Comparison of ENCODE assay signal across 29 cellular contexts in the genomic region with DNA sequence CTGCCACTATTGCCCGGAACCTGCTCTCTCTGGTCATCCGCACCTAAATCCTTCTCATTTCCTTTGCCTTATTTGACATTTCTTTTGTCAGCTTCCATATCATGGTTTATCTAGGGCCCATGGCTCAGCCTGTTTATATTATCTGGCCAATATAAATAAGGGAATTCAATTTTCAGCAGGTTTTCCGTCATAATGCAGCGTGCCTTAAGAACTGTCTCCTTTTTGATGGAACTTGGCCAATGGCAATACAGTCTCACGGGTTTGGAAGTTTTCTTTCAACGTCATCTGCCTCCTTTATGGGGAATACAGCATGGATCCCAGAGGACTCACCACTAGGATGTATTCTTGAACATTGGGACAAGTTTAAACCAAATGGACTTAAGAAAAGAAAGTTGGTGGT.
A peak's percentile ranks its signal among the peaks of the same experiment; 100 is the strongest.
DNase-seq lines count a peak whose midpoint lies in the region; ATAC-seq, FAIRE-seq and TF ChIP-seq lines count a peak whose summit lies in the region.
"Had no signal": no experiment of that assay in that cellular context is flagged by ENCODE, and none has a peak within 500 bp of the region (broad histone marks: within the 10 kb centered on the region; RNA-seq: fewer than 3 reads in every experiment).

No MANE protein-coding gene starts in this region.

- no peak overlapping the region for H3K18ac ChIP-seq in trophoblast cell (ENCODE audit: low read length)

- BruUV-seq in PC-9 (replicated peaks; lab: Mats Ljungman, UMichigan) = no TSS peak

- POLR2A ChIA-PET in PC-9 (lab: Charles Lee; ENCODE audit: unreplicated experiment) = interaction anchor here (0.6 kb wide), 1 partner anchor 247 kb away, joined by 3 read pairs; the partner anchor contains the start of gene MRPS14

- CTCF ChIA-PET in PC-9 (lab: Charles Lee) = no interaction called here

- H4K12ac ChIP-seq in trophoblast cell (ENCODE audit: low read depth, low read length) = no peak overlapping the region

- no peak overlapping the region for H3K9ac ChIP-seq in trophoblast cell (ENCODE audit: low read length)
- H3K9ac ChIP-seq: KMS-11 had no signal

- peak overlapping the region; percentile 82 for H2AK5ac ChIP-seq in trophoblast cell (ENCODE audit: low read length)

- H3K79me1 ChIP-seq in trophoblast cell (ENCODE audit: low read length) = peaks cover 33% of the 10 kb centered on the region

- TF ChIP-seq CTCF in heart left ventricle (IDR thresholded peaks at IDR 0.05) (no peak), PC-9 (conservative IDR thresholded peaks at IDR 0.05) (no peak)

- no peak overlapping the region for H3K23ac ChIP-seq in trophoblast cell (ENCODE audit: low read length)

- TF ChIP-seq POLR2A in heart left ventricle (IDR thresholded peaks at IDR 0.05) = no peak

- H3K9me3 ChIP-seq in heart left ventricle (no peaks in the 10 kb centered on the region), PC-9 (ENCODE audit: insufficient read depth, low read depth) (no peaks in the 10 kb centered on the region), trophoblast cell (ENCODE audit: insufficient read depth, low read depth, low read length) (no peaks in the 10 kb centered on the region), aorta (ENCODE audit: control insufficient read depth, low read length) (no peaks in the 10 kb centered on the region)
- H3K9me3 ChIP-seq: BE2C, HAP-1 had no signal

- peak overlapping the region; percentile 60 for H3K14ac ChIP-seq in trophoblast cell (ENCODE audit: low read length)

- intact Hi-C loops in heart left ventricle (cut with DNase I) (loop anchor here in 1 of 10 donors (5.0 kb wide), 1 partner anchor 78 kb away; the partner anchor contains the start of gene KIAA0040), cardiac septum (cut with DNase I) (no loop called here), PC-9 (cut with micrococcal nuclease; ENCODE audit: unreplicated experiment) (no loop called here), aorta (cut with DNase I) (no loop called here)

- WGBS in heart left ventricle, 4 donors = 53 to 70% (median 55%) methylated on average over 6 of the region's 6 CpGs
- no CpG with 5 or more reads among the region's 6 CpGs for WGBS in trophoblast cell (ENCODE audit: extremely low coverage, insufficient coverage, insufficient read length)
- 6 to 8% methylated on average over 6 of the region's 6 CpGs for WGBS in aorta, 2 donors

- H4K20me1 ChIP-seq in PC-9 (ENCODE audit: insufficient read depth) = no peaks in the 10 kb centered on the region

- DNase-seq in heart left ventricle (peak in 1 of 5 donors; percentile 18), cardiac septum (ENCODE audit: low spot score) (no peak), PC-9 (no peak), epithelial cell of prostate (ENCODE audit: low read depth, low spot score) (no peak), trophoblast cell (no peak), HTR-8/SVneo (ENCODE audit: insufficient read length, low spot score) (no peak), aorta (no peak), NCI-H187 (lab: John Stamatoyannopoulos, UW) (no peak)
- DNase-seq: 8988T; ACHN; BE2C; Calu3; CD8-positive, alpha-beta memory T cell; DMS79 treated with DMSO at 0.1 percent for 48 hours; GF-D8; GOT3; NCI-H1092 treated with DMSO at 0.1 percent for 48 hours; NCI-H1436; NCI-H187 treated with DMSO at 0.1 percent for 48 hours; NCI-H2107; NCI-H446; NCI-H526 treated with DMSO at 0.1 percent for 48 hours; SIG-M5 had no signal

- no peaks in the 10 kb centered on the region for H3K79me2 ChIP-seq in PC-9 (ENCODE audit: low read depth)
- no peaks in the 10 kb centered on the region for H3K79me2 ChIP-seq in trophoblast cell (ENCODE audit: control insufficient read depth, insufficient read depth, low read length, poor library complexity)

- ATAC-seq in heart left ventricle = peak in 3 of 4 donors; percentile 22 to 72 (median 46)
- ATAC-seq in aorta (ENCODE audit: low FRiP score) = no peak
- ATAC-seq: Panc1 had no signal

- H3K36me3 ChIP-seq in heart left ventricle = no peaks in the 10 kb centered on the region
- no peaks in the 10 kb centered on the region for H3K36me3 ChIP-seq in PC-9 (ENCODE audit: low read depth)
- no peaks in the 10 kb centered on the region for H3K36me3 ChIP-seq in trophoblast cell (ENCODE audit: control insufficient read depth in 1 of 2, insufficient read depth in 2 of 2, low read length in 2 of 2)
- H3K36me3 ChIP-seq in aorta (ENCODE audit: control insufficient read depth in 1 of 2, insufficient read depth in 2 of 2, low read length in 1 of 2) = no peaks in the 10 kb centered on the region
- H3K36me3 ChIP-seq: BE2C, HAP-1 had no signal

- peak overlapping the region; percentile 37 for H3K4ac ChIP-seq in trophoblast cell (ENCODE audit: low read depth, low read length)

- H4K91ac ChIP-seq in trophoblast cell (ENCODE audit: low read depth, low read length) = peak overlapping the region; percentile 97

- peak overlapping the region; percentile 49 for H4K8ac ChIP-seq in trophoblast cell (ENCODE audit: low read depth, low read length)

- H3K4me3 ChIP-seq in heart left ventricle (no peak overlapping the region), PC-9 (no peak overlapping the region), trophoblast cell (ENCODE audit: low read depth, low read length) (no peak overlapping the region), aorta (ENCODE audit: low read length in 2 of 2) (no peak overlapping the region)
- H3K4me3 ChIP-seq: HAP-1, SK-N-MC had no signal

- peak overlapping the region; percentile 74; the same call in 1 of the 2 replicates for H3K4me2 ChIP-seq in PC-9
- no peak overlapping the region for H3K4me2 ChIP-seq in trophoblast cell (ENCODE audit: low read length)
- H3K4me2 ChIP-seq: KMS-11 had no signal

- no peak for FAIRE-seq in HTR-8/SVneo (lab: Jason Lieb, UNC)
- FAIRE-seq: GM12891 had no signal

- peak overlapping the region; percentile 98 for H2BK120ac ChIP-seq in trophoblast cell (ENCODE audit: insufficient read depth, low read length, poor library complexity)

- H3K9me2 ChIP-seq in PC-9 (ENCODE audit: insufficient read depth) = no peaks in the 10 kb centered on the region

- H3F3A ChIP-seq in PC-9 (ENCODE audit: insufficient read depth, low read depth) = peaks cover 29% of the 10 kb centered on the region

- H3K27me3 ChIP-seq in heart left ventricle (peaks cover 0 to 4% (median 0%) of the 10 kb centered on the region in 9 donors), PC-9 (ENCODE audit: insufficient read depth, low read depth) (no peaks in the 10 kb centered on the region), trophoblast cell (ENCODE audit: insufficient read depth, low read length) (no peaks in the 10 kb centered on the region), aorta (ENCODE audit: control insufficient read depth in 1 of 2, insufficient read depth in 2 of 2, low read length in 1 of 2) (no peaks in the 10 kb centered on the region)
- H3K27me3 ChIP-seq: BE2C had no signal

- H3K4me1 ChIP-seq in heart left ventricle = peaks cover 0 to 34% (median 6%) of the 10 kb centered on the region in 12 donors
- peaks cover 40% of the 10 kb centered on the region for H3K4me1 ChIP-seq in PC-9 (replicated peaks; ENCODE audit: insufficient read depth)
- H3K4me1 ChIP-seq in trophoblast cell (ENCODE audit: control insufficient read depth in 1 of 2, insufficient read depth in 2 of 2, low read length in 2 of 2) = peaks cover 10 to 19% of the 10 kb centered on the region in 2 experiments
- no peaks in the 10 kb centered on the region for H3K4me1 ChIP-seq in aorta (ENCODE audit: control insufficient read depth in 1 of 2, insufficient read depth in 2 of 2, low read length in 2 of 2)
- H3K4me1 ChIP-seq: BE2C, HAP-1 had no signal

- H2BK12ac ChIP-seq in trophoblast cell (ENCODE audit: low read length) = peak overlapping the region; percentile 95

- peak overlapping the region; percentile 99 for H2BK5ac ChIP-seq in trophoblast cell (ENCODE audit: low read depth, low read length, poor library complexity)

- peak overlapping the region in 6 of 12 donors; percentile 26 to 42 (median 29) for H3K27ac ChIP-seq in heart left ventricle
- peak overlapping the region; percentile 98 for H3K27ac ChIP-seq in PC-9
- H3K27ac ChIP-seq in epithelial cell of prostate = peak overlapping the region; percentile 94
- H3K27ac ChIP-seq in trophoblast cell (ENCODE audit: low read depth, low read length) = peak overlapping the region; percentile 97
- no peak overlapping the region for H3K27ac ChIP-seq in aorta (ENCODE audit: low read depth in 1 of 2, low read length in 2 of 2)
- H3K27ac ChIP-seq: KMS-11, RWPE1, SK-N-MC had no signal

- H2AFZ ChIP-seq in PC-9 = no peak overlapping the region
- H2AFZ ChIP-seq in trophoblast cell (ENCODE audit: insufficient read depth, low read length, poor library complexity) = no peak overlapping the region

Comparison
In these comparisons a context has a peak if more than half of its experiments do, and no peak if none do; other contexts are left out.
1. H3K27ac ChIP-seq: peak in PC-9 (single experiment), epithelial cell of prostate (single experiment) and trophoblast cell (single experiment); none in aorta (0 of 2).